Comparison of ENCODE assay signal across 1 cellular context in genomic region chr17:80449930-80450576, GRCh38.
TF ChIP-seq lines count a peak whose summit lies in the region.

No MANE protein-coding gene starts in this region.

TF ChIP-seq in IMR-90, 13 proteins besides CTCF, POLR2A, EP300 and RAD21 (continued from another document):
- TF ChIP-seq MAZ (IDR thresholded peaks at IDR 0.05; ENCODE audit: borderline replicate concordance, low read depth, low read length) (0 out of 2 replicates have a peak, but pooled peaks have one; percentile 34), MXI1 (IDR thresholded peaks at IDR 0.05; ENCODE audit: borderline replicate concordance, low read depth, low read length) (0 out of 2 replicates have a peak, but pooled peaks have one; percentile 43), MAFK (IDR thresholded peaks at IDR 0.05; ENCODE audit: low read depth, low read length) (no peak)
